In the genomic region with DNA sequence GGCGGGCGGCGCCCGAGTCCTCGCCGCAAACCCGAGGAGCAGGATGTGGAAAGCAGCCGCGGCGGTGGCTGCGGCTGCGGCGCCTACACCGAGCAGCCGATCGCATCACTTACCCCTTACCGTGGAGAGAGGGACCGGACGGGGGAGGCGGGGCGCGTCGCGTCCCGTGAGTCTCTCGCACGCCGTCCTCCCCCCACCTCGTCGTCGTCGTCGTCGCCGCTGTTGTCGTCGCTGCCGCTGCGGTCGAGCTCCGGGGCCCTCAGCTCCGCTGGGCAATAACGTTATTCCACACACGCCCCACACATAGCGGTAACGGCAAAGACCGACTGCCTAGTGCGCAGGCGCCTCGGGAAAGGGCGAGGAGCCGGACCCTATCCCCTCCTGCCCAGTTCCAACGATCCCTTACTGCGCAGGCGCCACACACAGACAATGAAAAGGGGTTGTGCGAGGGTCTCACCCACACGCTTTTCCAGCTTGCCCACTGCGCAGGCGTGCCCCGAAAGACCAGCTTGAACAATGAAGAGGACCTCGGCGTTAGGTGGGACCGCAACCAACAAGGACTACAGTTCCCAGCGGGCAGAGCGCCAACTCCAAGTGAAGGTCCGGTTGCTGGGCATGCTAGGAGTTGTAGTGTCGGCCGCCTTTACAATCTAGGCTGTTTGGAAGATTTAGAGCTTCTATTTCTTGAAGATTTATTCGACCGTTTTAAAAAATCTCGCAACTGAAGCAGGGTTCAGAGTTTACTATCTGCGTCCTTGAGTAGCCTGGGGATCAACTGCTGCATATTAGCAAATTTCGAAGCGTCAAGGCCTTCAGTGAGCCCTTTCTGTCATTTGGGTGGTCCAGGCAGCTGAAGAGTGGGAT, we compare ENCODE assay signal across 8 cellular contexts. TPM values are rescaled to one million over a fixed set of nuclear protein-coding genes. Genes with fewer than 3 reads are reported as not detected.
A peak's percentile ranks its signal among the peaks of the same experiment; 100 is the strongest.
DNase-seq lines count a peak whose midpoint lies in the region; ATAC-seq and TF ChIP-seq lines count a peak whose summit lies in the region.

A gene (minus strand): TSS at position 355 of the 864 bp plus-strand sequence. CDS start 30,001 bp downstream, outside the sequence.

- peak within 1 kb of the TSS; percentile 97 for H3K4me3 ChIP-seq in DOHH2 (ENCODE audit: low read length)
- peak within 1 kb of the TSS; percentile 84 for H3K4me3 ChIP-seq in GM23248
- peak within 1 kb of the TSS; percentile 72 for H3K4me3 ChIP-seq in RWPE2 (ENCODE audit: severe bottlenecking)
- peak within 1 kb of the TSS; percentile 91 for H3K4me3 ChIP-seq in fibroblast of the aortic adventitia (ENCODE audit: low read depth, low read length)

- peak within 1 kb of the TSS; percentile 78 for H3K4me2 ChIP-seq in DOHH2 (ENCODE audit: low read length)
- H3K4me2 ChIP-seq in GM23248 (ENCODE audit: unreplicated experiment), result peak within 1 kb of the TSS; percentile 99

- in situ Hi-C loops in GM23248 (cut with MboI), result no loop called here

- H3K9me2 ChIP-seq in DOHH2 (replicated peaks; ENCODE audit: control insufficient read depth, low read length) (no peaks in the 10 kb centered on the region), GM23248 (ENCODE audit: insufficient read depth) (no peaks in the 10 kb centered on the region)

- H4K20me1 ChIP-seq in DOHH2 (ENCODE audit: control insufficient read depth, insufficient read depth, low read depth, low read length) (no peaks in the 10 kb centered on the region), GM23248 (ENCODE audit: insufficient read depth) (peaks cover 7% of the 10 kb centered on the region; the same call in 1 of the 2 replicates)

- H3K27me3 ChIP-seq in DOHH2 (ENCODE audit: control insufficient read depth, low read length) (no peaks in the 10 kb centered on the region), GM23248 (replicated peaks; ENCODE audit: insufficient read depth) (no peaks in the 10 kb centered on the region), RWPE2 (ENCODE audit: insufficient read depth, poor library complexity, severe bottlenecking) (no peaks in the 10 kb centered on the region)

- H3K9me3 ChIP-seq in DOHH2 (ENCODE audit: control insufficient read depth, insufficient read depth, low read length), result no peaks in the 10 kb centered on the region
- no peaks in the 10 kb centered on the region for H3K9me3 ChIP-seq in GM23248 (ENCODE audit: low read depth)
- no peaks in the 10 kb centered on the region for H3K9me3 ChIP-seq in RWPE2 (ENCODE audit: severe bottlenecking)

- H3F3A ChIP-seq in DOHH2 (ENCODE audit: control insufficient read depth, insufficient read depth) (no peaks in the 10 kb centered on the region; the same call in 1 of the 2 replicates), GM23248 (ENCODE audit: insufficient read depth) (peaks cover 45% of the 10 kb centered on the region)

- H2AFZ ChIP-seq in GM23248, result peak within 1 kb of the TSS; percentile 89

- H3K27ac Mint-ChIP-seq in nephron progenitor cell, result peak within 1 kb of the TSS; percentile 99
- peak within 1 kb of the TSS; percentile 99 for H3K27ac Mint-ChIP-seq in stimulated activated naive CD8-positive, alpha-beta T cell treated with anti-CD3 and anti-CD28 coated beads, Interleukin-15, amount 100 ng/mL, for 72 hours

- 0 out of 2 replicates have a peak, but pooled peaks cover 2% of the 10 kb centered on the region for H3K36me3 ChIP-seq in DOHH2 (ENCODE audit: control insufficient read depth, low read length)
- no peaks in the 10 kb centered on the region for H3K36me3 ChIP-seq in GM23248 (ENCODE audit: low read depth)
- peaks cover 3% of the 10 kb centered on the region; the same call in 1 of the 2 replicates for H3K36me3 ChIP-seq in RWPE2 (ENCODE audit: low read depth)

- H3K4me3 Mint-ChIP-seq in nephron progenitor cell, result peak within 1 kb of the TSS; percentile 100
- H3K4me3 Mint-ChIP-seq in stimulated activated naive CD8-positive, alpha-beta T cell treated with anti-CD3 and anti-CD28 coated beads, Interleukin-15, amount 100 ng/mL, for 72 hours, result peak within 1 kb of the TSS; percentile 99 to 100

- peak; percentile 94 for DNase-seq in GM23248
- DNase-seq in Kasumi-1 (lab: John Stamatoyannopoulos, UW), result peak; percentile 97
- DNase-seq in RWPE2 (ENCODE audit: low spot score), result peak; percentile 94
- peak; percentile 85 for DNase-seq in activated T-helper 9 cell treated with anti-CD3 and anti-CD28 coated beads, Interleukin-2, amount 50 U/mL, for 16 hours (ENCODE audit: low read depth)
- peak; percentile 96 for DNase-seq in fibroblast of the aortic adventitia (ENCODE audit: low read depth)
- DNase-seq in nephron progenitor cell, result peak; percentile 99
- peak; percentile 92 to 93 for DNase-seq in stimulated activated naive CD8-positive, alpha-beta T cell treated with anti-CD3 and anti-CD28 coated beads, Interleukin-15, amount 100 ng/mL, for 72 hours

- peak; percentile 56 for ATAC-seq in RWPE2 (ENCODE audit: low read depth)
- peak; percentile 76 for ATAC-seq in stimulated activated naive CD8-positive, alpha-beta T cell treated with anti-CD3 and anti-CD28 coated beads, Interleukin-15, amount 100 ng/mL, for 72 hours

- H3K79me2 ChIP-seq in DOHH2 (ENCODE audit: control insufficient read depth, low read length) (peaks cover 84% of the 10 kb centered on the region), GM23248 (ENCODE audit: insufficient read depth) (peaks cover 86% of the 10 kb centered on the region)

- no peak for TF ChIP-seq CTCF in DOHH2 (IDR thresholded peaks at IDR 0.05; ENCODE audit: low read depth, low read length, poor library complexity, severe bottlenecking)
- no peak for TF ChIP-seq CTCF in RWPE2 (IDR thresholded peaks at IDR 0.05; ENCODE audit: poor library complexity, severe bottlenecking)
- no peak for TF ChIP-seq CTCF in fibroblast of the aortic adventitia (IDR thresholded peaks at IDR 0.05; ENCODE audit: insufficient read depth, low read length)
- no peak for TF ChIP-seq CTCF in nephron progenitor cell (IDR thresholded peaks at IDR 0.05)

- H3K36me3 Mint-ChIP-seq in nephron progenitor cell (ENCODE audit: low read depth), result peaks cover 26% of the 10 kb centered on the region

- peaks cover 26% of the 10 kb centered on the region for H3K4me1 Mint-ChIP-seq in nephron progenitor cell
- peaks cover 27% of the 10 kb centered on the region for H3K4me1 Mint-ChIP-seq in stimulated activated naive CD8-positive, alpha-beta T cell treated with anti-CD3 and anti-CD28 coated beads, Interleukin-15, amount 100 ng/mL, for 72 hours

- H3K27me3 Mint-ChIP-seq in nephron progenitor cell (ENCODE audit: low read depth, poor library complexity), result no peaks in the 10 kb centered on the region
- H3K27me3 Mint-ChIP-seq in stimulated activated naive CD8-positive, alpha-beta T cell treated with anti-CD3 and anti-CD28 coated beads, Interleukin-15, amount 100 ng/mL, for 72 hours, result no peaks in the 10 kb centered on the region

- peak within 1 kb of the TSS; percentile 85 for H3K9ac ChIP-seq in GM23248

- H3K4me1 ChIP-seq in DOHH2 (ENCODE audit: control insufficient read depth, low read length) (peaks cover 36% of the 10 kb centered on the region), GM23248 (ENCODE audit: insufficient read depth) (peaks cover 41% of the 10 kb centered on the region), RWPE2 (ENCODE audit: insufficient read depth, poor library complexity, severe bottlenecking) (peaks cover 28% of the 10 kb centered on the region)

- peaks cover 20% of the 10 kb centered on the region for H3K9me3 Mint-ChIP-seq in nephron progenitor cell
- H3K9me3 Mint-ChIP-seq in stimulated activated naive CD8-positive, alpha-beta T cell treated with anti-CD3 and anti-CD28 coated beads, Interleukin-15, amount 100 ng/mL, for 72 hours, result no peaks in the 10 kb centered on the region

- H3K27ac ChIP-seq in DOHH2 (ENCODE audit: low read depth, low read length) (peak within 1 kb of the TSS; percentile 83), GM23248 (peak within 1 kb of the TSS; percentile 88), RWPE2 (ENCODE audit: poor library complexity, severe bottlenecking) (peak within 1 kb of the TSS; percentile 87)

- WGBS in GM23248 (ENCODE audit: low coverage in 1 of 2, low lambda C conversion rate in 2 of 2, missing lambda C conversion rate in 2 of 2), 2 experiments, result 1% methylated on average over 54 to 74 of the region's 74 CpGs

RNA-seq across cellular contexts. Expression of the gene that starts here (rescaled TPM):
- 81.0 and 89.8 TPM in 2 replicates for total RNA-seq in GM23248 (2014; rRNA removed; shearing (Covaris generic))
- polyA plus RNA-seq in GM23248 (2016; fragmentation: Nextera tagmentation; extraction: Ambion mirVana), result 55.4 and 56.7 TPM in 2 replicates
- 120 and 207 TPM in 2 replicates for total RNA-seq in fibroblast of the aortic adventitia (ENCODE audit: low replicate concordance)

Comparison
In these comparisons a context has a peak if more than half of its experiments do, and no peak if none do; other contexts are left out.
1. Peak in every context shown above with its lines: DNase-seq, ATAC-seq, H3K4me3 ChIP-seq and H3K27ac ChIP-seq.